Comparison of ENCODE assay signal across 1 cellular context in the genomic region with DNA sequence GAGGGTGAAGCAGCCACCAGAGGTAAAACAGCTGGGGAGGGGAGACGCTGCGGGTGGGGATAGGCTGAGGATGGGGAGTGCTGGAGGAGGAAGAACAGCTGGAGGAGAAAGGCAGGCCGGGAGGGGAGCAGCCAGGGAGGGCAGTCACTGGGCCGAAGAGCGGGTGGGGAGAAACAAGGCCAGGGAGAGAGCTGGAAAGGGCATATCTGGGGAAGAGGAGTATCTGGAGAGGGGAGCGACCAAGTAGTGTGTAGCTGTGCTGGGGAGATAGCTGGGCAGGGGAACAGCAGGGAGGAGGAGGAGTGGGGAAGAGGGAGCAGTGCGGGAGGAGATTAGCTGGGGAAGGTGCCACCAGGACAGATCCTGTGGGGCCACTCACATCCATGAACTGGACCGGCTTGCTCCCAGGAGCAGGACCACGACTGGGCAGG.
TF ChIP-seq lines count a peak whose summit lies in the region.

No MANE protein-coding gene starts in this region.

TF ChIP-seq in K562, 482 proteins besides CTCF, POLR2A, EP300 and RAD21 (continued from another document and continues in another):
- TF ChIP-seq, protein P1, sequence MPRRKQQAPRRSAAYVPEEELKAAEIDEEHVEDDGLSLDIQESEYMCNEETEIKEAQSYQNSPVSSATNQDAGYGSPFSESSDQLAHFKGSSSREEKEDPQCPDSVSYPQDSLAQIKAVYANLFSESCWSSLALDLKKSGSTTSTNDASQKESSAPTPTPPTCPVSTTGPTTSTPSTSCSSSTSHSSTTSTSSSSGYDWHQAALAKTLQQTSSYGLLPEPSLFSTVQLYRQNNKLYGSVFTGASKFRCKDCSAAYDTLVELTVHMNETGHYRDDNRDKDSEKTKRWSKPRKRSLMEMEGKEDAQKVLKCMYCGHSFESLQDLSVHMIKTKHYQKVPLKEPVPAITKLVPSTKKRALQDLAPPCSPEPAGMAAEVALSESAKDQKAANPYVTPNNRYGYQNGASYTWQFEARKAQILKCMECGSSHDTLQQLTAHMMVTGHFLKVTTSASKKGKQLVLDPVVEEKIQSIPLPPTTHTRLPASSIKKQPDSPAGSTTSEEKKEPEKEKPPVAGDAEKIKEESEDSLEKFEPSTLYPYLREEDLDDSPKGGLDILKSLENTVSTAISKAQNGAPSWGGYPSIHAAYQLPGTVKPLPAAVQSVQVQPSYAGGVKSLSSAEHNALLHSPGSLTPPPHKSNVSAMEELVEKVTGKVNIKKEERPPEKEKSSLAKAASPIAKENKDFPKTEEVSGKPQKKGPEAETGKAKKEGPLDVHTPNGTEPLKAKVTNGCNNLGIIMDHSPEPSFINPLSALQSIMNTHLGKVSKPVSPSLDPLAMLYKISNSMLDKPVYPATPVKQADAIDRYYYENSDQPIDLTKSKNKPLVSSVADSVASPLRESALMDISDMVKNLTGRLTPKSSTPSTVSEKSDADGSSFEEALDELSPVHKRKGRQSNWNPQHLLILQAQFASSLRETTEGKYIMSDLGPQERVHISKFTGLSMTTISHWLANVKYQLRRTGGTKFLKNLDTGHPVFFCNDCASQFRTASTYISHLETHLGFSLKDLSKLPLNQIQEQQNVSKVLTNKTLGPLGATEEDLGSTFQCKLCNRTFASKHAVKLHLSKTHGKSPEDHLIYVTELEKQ (CRISPR knock-in tag; IDR thresholded peaks at IDR 0.05), result no peak
- no peak for TF ChIP-seq TAF7 (tag; IDR thresholded peaks at IDR 0.05)
- no peak for TF ChIP-seq E2F4 (CRISPR knock-in tag; IDR thresholded peaks at IDR 0.05; ENCODE audit: low read depth)
- no peak for TF ChIP-seq RNF2 (IDR thresholded peaks at IDR 0.05)
- TF ChIP-seq SMARCE1 (IDR thresholded peaks at IDR 0.05), result peak; percentile 10; the same call in 1 of the 2 replicates
- TF ChIP-seq, protein P2, sequence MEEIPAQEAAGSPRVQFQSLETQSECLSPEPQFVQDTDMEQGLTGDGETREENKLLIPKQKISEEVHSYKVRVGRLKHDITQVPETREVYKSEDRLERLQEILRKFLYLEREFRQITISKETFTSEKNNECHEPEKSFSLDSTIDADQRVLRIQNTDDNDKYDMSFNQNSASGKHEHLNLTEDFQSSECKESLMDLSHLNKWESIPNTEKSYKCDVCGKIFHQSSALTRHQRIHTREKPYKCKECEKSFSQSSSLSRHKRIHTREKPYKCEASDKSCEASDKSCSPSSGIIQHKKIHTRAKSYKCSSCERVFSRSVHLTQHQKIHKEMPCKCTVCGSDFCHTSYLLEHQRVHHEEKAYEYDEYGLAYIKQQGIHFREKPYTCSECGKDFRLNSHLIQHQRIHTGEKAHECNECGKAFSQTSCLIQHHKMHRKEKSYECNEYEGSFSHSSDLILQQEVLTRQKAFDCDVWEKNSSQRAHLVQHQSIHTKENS (CRISPR knock-in tag; IDR thresholded peaks at IDR 0.05), result no peak
- TF ChIP-seq SMAD1 (IDR thresholded peaks at IDR 0.05; ENCODE audit: low read depth, low read length, partially characterized antibody), result no peak
- TF ChIP-seq SMC3 (conservative IDR thresholded peaks at IDR 0.05; ENCODE audit: insufficient read depth, low read depth, low read length), result no peak
- TF ChIP-seq PHB (CRISPR knock-in tag; IDR thresholded peaks at IDR 0.05), result no peak
- 0 out of 2 replicates have a peak, but pooled peaks have one; percentile 19 for TF ChIP-seq SUPT5H (IDR thresholded peaks at IDR 0.05)
- no peak for TF ChIP-seq SAFB (IDR thresholded peaks at IDR 0.05; ENCODE audit: borderline replicate concordance, low read depth, low read length)
- TF ChIP-seq MCM5 (IDR thresholded peaks at IDR 0.05; ENCODE audit: low read depth), result no peak
- TF ChIP-seq ZNF41 (CRISPR knock-in tag; conservative IDR thresholded peaks at IDR 0.05), result no peak
- no peak for TF ChIP-seq STAT5B (CRISPR knock-in tag; IDR thresholded peaks at IDR 0.05)
- no peak; a peak in 1 of 4 replicates for TF ChIP-seq KDM1A (IDR thresholded peaks at IDR 0.05)
- TF ChIP-seq CBFA2T3 (IDR thresholded peaks at IDR 0.05), result peak; percentile 92
- peak in 1 of 2 experiments; percentile 67; a peak in 2 of 4 replicates for TF ChIP-seq HDAC1 (IDR thresholded peaks at IDR 0.05)
- TF ChIP-seq KLF16 (IDR thresholded peaks at IDR 0.05), result peak; percentile 18; the same call in 1 of the 2 replicates
- TF ChIP-seq THAP12 (CRISPR knock-in tag; IDR thresholded peaks at IDR 0.05), result no peak
- TF ChIP-seq ZNF780A (CRISPR knock-in tag; IDR thresholded peaks at IDR 0.05), result no peak
- peak; percentile 62 for TF ChIP-seq MTA2 (IDR thresholded peaks at IDR 0.05; ENCODE audit: low read depth)
- TF ChIP-seq, protein P3, sequence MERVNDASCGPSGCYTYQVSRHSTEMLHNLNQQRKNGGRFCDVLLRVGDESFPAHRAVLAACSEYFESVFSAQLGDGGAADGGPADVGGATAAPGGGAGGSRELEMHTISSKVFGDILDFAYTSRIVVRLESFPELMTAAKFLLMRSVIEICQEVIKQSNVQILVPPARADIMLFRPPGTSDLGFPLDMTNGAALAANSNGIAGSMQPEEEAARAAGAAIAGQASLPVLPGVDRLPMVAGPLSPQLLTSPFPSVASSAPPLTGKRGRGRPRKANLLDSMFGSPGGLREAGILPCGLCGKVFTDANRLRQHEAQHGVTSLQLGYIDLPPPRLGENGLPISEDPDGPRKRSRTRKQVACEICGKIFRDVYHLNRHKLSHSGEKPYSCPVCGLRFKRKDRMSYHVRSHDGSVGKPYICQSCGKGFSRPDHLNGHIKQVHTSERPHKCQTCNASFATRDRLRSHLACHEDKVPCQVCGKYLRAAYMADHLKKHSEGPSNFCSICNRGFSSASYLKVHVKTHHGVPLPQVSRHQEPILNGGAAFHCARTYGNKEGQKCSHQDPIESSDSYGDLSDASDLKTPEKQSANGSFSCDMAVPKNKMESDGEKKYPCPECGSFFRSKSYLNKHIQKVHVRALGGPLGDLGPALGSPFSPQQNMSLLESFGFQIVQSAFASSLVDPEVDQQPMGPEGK (CRISPR knock-in tag; IDR thresholded peaks at IDR 0.05; ENCODE audit: borderline replicate concordance), result no peak
- TF ChIP-seq, protein P4, sequence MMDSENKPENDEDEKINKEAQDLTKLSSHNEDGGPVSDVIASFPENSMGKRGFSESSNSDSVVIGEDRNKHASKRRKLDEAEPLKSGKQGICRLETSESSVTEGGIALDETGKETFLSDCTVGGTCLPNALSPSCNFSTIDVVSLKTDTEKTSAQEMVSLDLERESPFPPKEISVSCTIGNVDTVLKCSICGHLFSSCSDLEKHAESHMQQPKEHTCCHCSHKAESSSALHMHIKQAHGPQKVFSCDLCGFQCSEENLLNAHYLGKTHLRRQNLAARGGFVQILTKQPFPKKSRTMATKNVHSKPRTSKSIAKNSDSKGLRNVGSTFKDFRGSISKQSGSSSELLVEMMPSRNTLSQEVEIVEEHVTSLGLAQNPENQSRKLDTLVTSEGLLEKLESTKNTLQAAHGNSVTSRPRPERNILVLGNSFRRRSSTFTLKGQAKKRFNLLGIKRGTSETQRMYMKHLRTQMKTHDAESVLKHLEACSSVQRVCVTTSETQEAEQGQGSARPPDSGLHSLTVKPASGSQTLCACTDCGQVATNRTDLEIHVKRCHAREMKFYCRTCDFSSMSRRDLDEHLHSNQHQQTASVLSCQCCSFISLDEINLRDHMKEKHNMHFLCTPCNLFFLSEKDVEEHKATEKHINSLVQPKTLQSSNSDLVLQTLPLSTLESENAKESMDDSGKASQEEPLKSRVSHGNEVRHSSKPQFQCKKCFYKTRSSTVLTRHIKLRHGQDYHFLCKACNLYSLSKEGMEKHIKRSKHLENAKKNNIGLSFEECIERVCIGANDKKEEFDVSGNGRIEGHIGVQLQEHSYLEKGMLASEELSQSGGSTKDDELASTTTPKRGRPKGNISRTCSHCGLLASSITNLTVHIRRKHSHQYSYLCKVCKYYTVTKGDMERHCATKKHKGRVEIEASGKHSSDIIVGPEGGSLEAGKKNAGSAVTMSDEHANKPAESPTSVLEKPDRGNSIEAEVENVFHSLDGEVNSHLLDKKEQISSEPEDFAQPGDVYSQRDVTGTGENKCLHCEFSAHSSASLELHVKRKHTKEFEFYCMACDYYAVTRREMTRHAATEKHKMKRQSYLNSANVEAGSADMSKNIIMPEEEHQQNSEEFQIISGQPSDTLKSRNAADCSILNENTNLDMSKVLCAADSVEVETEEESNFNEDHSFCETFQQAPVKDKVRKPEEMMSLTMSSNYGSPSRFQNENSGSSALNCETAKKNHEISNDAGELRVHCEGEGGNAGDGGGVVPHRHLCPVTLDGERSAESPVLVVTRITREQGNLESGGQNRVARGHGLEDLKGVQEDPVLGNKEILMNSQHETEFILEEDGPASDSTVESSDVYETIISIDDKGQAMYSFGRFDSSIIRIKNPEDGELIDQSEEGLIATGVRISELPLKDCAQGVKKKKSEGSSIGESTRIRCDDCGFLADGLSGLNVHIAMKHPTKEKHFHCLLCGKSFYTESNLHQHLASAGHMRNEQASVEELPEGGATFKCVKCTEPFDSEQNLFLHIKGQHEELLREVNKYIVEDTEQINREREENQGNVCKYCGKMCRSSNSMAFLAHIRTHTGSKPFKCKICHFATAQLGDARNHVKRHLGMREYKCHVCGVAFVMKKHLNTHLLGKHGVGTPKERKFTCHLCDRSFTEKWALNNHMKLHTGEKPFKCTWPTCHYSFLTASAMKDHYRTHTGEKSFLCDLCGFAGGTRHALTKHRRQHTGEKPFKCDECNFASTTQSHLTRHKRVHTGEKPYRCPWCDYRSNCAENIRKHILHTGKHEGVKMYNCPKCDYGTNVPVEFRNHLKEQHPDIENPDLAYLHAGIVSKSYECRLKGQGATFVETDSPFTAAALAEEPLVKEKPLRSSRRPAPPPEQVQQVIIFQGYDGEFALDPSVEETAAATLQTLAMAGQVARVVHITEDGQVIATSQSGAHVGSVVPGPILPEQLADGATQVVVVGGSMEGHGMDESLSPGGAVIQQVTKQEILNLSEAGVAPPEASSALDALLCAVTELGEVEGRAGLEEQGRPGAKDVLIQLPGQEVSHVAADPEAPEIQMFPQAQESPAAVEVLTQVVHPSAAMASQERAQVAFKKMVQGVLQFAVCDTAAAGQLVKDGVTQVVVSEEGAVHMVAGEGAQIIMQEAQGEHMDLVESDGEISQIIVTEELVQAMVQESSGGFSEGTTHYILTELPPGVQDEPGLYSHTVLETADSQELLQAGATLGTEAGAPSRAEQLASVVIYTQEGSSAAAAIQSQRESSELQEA (IDR thresholded peaks at IDR 0.05; ENCODE audit: low read depth), result no peak
- TF ChIP-seq, protein P5, sequence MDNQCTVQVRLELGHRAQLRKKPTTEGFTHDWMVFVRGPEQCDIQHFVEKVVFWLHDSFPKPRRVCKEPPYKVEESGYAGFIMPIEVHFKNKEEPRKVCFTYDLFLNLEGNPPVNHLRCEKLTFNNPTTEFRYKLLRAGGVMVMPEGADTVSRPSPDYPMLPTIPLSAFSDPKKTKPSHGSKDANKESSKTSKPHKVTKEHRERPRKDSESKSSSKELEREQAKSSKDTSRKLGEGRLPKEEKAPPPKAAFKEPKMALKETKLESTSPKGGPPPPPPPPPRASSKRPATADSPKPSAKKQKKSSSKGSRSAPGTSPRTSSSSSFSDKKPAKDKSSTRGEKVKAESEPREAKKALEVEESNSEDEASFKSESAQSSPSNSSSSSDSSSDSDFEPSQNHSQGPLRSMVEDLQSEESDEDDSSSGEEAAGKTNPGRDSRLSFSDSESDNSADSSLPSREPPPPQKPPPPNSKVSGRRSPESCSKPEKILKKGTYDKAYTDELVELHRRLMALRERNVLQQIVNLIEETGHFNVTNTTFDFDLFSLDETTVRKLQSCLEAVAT (IDR thresholded peaks at IDR 0.05), result 0 out of 4 replicates have a peak, but pooled peaks of 1 of the 2 experiments have one; percentile 11
- no peak for TF ChIP-seq HMG20B (CRISPR knock-in tag; IDR thresholded peaks at IDR 0.05)
- TF ChIP-seq PTTG1 (tag; IDR thresholded peaks at IDR 0.05; ENCODE audit: low read depth), result no peak
- TF ChIP-seq ZNF354B (CRISPR knock-in tag; IDR thresholded peaks at IDR 0.05), result no peak
- no peak for TF ChIP-seq SP1 (CRISPR knock-in tag; IDR thresholded peaks at IDR 0.05)
- no peak for TF ChIP-seq STAT5A (IDR thresholded peaks at IDR 0.05; ENCODE audit: borderline replicate concordance, low read length)
- no peak for TF ChIP-seq RBM15 (IDR thresholded peaks at IDR 0.05; ENCODE audit: insufficient read depth, low read length)
- no peak for TF ChIP-seq TFAM (CRISPR knock-in tag; conservative IDR thresholded peaks at IDR 0.05)
- TF ChIP-seq RAD51 (IDR thresholded peaks at IDR 0.05; ENCODE audit: borderline replicate concordance, low read depth), result no peak
